In the genomic region with DNA sequence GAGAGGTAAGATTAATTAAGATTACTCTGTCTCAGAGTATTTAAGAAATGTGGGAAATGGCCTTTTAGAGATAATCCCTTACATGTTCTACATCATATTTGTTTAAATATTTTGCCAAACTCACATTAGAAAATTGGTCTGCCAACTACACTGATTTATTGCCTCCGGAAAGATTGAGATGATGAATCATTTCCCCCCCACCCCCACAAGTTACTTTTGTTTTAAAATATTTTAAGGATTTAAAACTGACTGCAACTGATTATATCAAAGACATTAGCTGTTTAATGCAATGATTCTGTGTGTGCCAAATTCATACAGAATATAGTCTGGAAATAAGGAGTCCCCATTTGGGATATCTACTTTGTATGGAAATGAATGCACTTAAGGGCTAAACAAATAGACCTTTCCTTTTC, we compare ENCODE assay signal across 13 cellular contexts.
"Had no signal": no experiment of that assay in that cellular context is flagged by ENCODE, and none has a peak within 500 bp of the region (broad histone marks: within the 10 kb centered on the region; RNA-seq: fewer than 3 reads in every experiment).

No MANE protein-coding gene starts in this region.

- H3K27ac ChIP-seq: gastroesophageal sphincter, psoas muscle, upper lobe of left lung had no signal

- FAIRE-seq: TTC549 had no signal

- H3K27me3 ChIP-seq: gastroesophageal sphincter, upper lobe of left lung had no signal

- DNase-seq: activated CD4-positive, alpha-beta T cell treated with anti-CD3 and anti-CD28 coated beads, Interleukin-2, amount 10 ng/mL, durations not matched to agents 24 days and 14 days; activated CD4-positive, CD25-positive, alpha-beta regulatory T cell; activated naive CD8-positive, alpha-beta T cell treated with anti-CD3 and anti-CD28 coated beads for 36 hours; anterior cingulate cortex; cerebellar nuclear complex; effector memory CD8-positive, alpha-beta T cell; islet precursor cell; psoas muscle; upper lobe of left lung had no signal

- H3K4me3 ChIP-seq: gastroesophageal sphincter, lung, psoas muscle, upper lobe of left lung had no signal

- ATAC-seq: effector memory CD8-positive, alpha-beta T cell; gastroesophageal sphincter; psoas muscle; sciatic nerve had no signal

- H3K4me1 ChIP-seq: gastroesophageal sphincter, psoas muscle, upper lobe of left lung had no signal

- H3K36me3 ChIP-seq: gastroesophageal sphincter, upper lobe of left lung had no signal

- H3K9me3 ChIP-seq: gastroesophageal sphincter, psoas muscle, upper lobe of left lung had no signal
